8 cellular contexts compared by ENCODE assay signal in genomic region chr11:61161190-61162091, GRCh38. TPM values are rescaled to one million over a fixed set of nuclear protein-coding genes. Genes with fewer than 3 reads are reported as not detected.
DNase-seq lines count a peak whose midpoint lies in the region; ATAC-seq and TF ChIP-seq lines count a peak whose summit lies in the region.

VPS37C (minus strand) TSS chr11:61161426; CDS start chr11:61138829, 22,597 bp downstream.

- H2AFZ ChIP-seq in fibroblast of lung (ENCODE audit: low read length): peak within 1 kb of the TSS; percentile 77

- no peaks in the 10 kb centered on the region for H3K27me3 Mint-ChIP-seq in activated T-helper 2 cell treated with anti-CD3 and anti-CD28 coated beads, Interferon-gamma antibody, Interleukin-2, Interleukin-4, amounts not matched to agents 10 μg/mL and 5 μg/mL and 100 μg/mL, durations not matched to agents 14 hours and 24 hours and 36 hours (ENCODE audit: low read depth)
- H3K27me3 Mint-ChIP-seq in naive thymus-derived CD8-positive, alpha-beta T cell: no peaks in the 10 kb centered on the region
- H3K27me3 Mint-ChIP-seq in stimulated activated naive B cell treated with anti-CD40 and anti-IgM and Interleukin-4, amounts not matched to agents 10 μg/mL and 1 μg/mL and 100 μg/mL, for 72 hours: no peaks in the 10 kb centered on the region

- H3K27ac ChIP-seq in fibroblast of lung (ENCODE audit: insufficient read depth, low read length): peak within 1 kb of the TSS; percentile 77

- peaks cover 4% of the 10 kb centered on the region for H3K4me1 ChIP-seq in fibroblast of lung (ENCODE audit: control insufficient read depth, extremely low read depth, insufficient read depth, low read length)

- POLR2A ChIA-PET in naive thymus-derived CD8-positive, alpha-beta T cell (lab: Charles Lee): interaction anchor here (0.6 to 1.5 kb wide), 5 partner anchors 9 to 271 kb away, joined by 3 to 5 read pairs (median 3); no protein-coding TSS in a partner anchor

- peaks cover 22% of the 10 kb centered on the region for H3K79me2 ChIP-seq in fibroblast of lung (ENCODE audit: control insufficient read depth, insufficient read depth, low read length)

- intact Hi-C loops in activated T-helper 2 cell treated with anti-CD3 and anti-CD28 coated beads, Interferon-gamma antibody, Interleukin-2, Interleukin-4, amounts not matched to agents 10 μg/mL and 5 μg/mL and 100 μg/mL, durations not matched to agents 14 hours and 24 hours and 36 hours (cut with micrococcal nuclease): loop anchor here (2.0 kb wide), 2 partner anchors 51 to 101 kb away; no protein-coding TSS in a partner anchor

- H3K36me3 Mint-ChIP-seq in activated T-helper 2 cell treated with anti-CD3 and anti-CD28 coated beads, Interferon-gamma antibody, Interleukin-2, Interleukin-4, amounts not matched to agents 10 μg/mL and 5 μg/mL and 100 μg/mL, durations not matched to agents 14 hours and 24 hours and 36 hours (ENCODE audit: low read depth): peaks cover 13% of the 10 kb centered on the region
- peaks cover 2 to 7% (median 4%) of the 10 kb centered on the region in 3 donors for H3K36me3 Mint-ChIP-seq in naive thymus-derived CD8-positive, alpha-beta T cell
- H3K36me3 Mint-ChIP-seq in stimulated activated naive B cell treated with anti-CD40 and anti-IgM and Interleukin-4, amounts not matched to agents 10 μg/mL and 1 μg/mL and 100 μg/mL, for 72 hours: peaks cover 11 to 26% of the 10 kb centered on the region in 2 donors

- TF ChIP-seq CTCF in fibroblast of lung (conservative IDR thresholded peaks at IDR 0.05 in 1 of 2, IDR thresholded peaks at IDR 0.05 in 1 of 2; ENCODE audit: low read depth in 1 of 2, low read length in 2 of 2): no peak

- no peaks in the 10 kb centered on the region for H3K36me3 ChIP-seq in fibroblast of lung (ENCODE audit: control insufficient read depth, insufficient read depth, low read length)

- H3K4me2 ChIP-seq in fibroblast of lung (ENCODE audit: extremely low read depth, insufficient read depth, low read length): peak within 1 kb of the TSS; percentile 97

- peak within 1 kb of the TSS; percentile 85 for H3K27ac Mint-ChIP-seq in activated T-helper 2 cell treated with anti-CD3 and anti-CD28 coated beads, Interferon-gamma antibody, Interleukin-2, Interleukin-4, amounts not matched to agents 10 μg/mL and 5 μg/mL and 100 μg/mL, durations not matched to agents 14 hours and 24 hours and 36 hours
- peak within 1 kb of the TSS; percentile 91 to 98 (median 96) for H3K27ac Mint-ChIP-seq in naive thymus-derived CD8-positive, alpha-beta T cell
- H3K27ac Mint-ChIP-seq in stimulated activated naive B cell treated with anti-CD40 and anti-IgM and Interleukin-4, amounts not matched to agents 10 μg/mL and 1 μg/mL and 100 μg/mL, for 72 hours: peak within 1 kb of the TSS; percentile 95

- peak within 1 kb of the TSS; percentile 76 for H3K9ac ChIP-seq in fibroblast of lung (ENCODE audit: insufficient read depth, low read length)

- ATAC-seq in naive thymus-derived CD8-positive, alpha-beta T cell: peak; percentile 77
- peak; percentile 71 to 79 for ATAC-seq in stimulated activated naive B cell treated with anti-CD40 and anti-IgM and Interleukin-4, amounts not matched to agents 10 μg/mL and 1 μg/mL and 100 μg/mL, for 72 hours (replicated peaks)

- H3K4me1 Mint-ChIP-seq in activated T-helper 2 cell treated with anti-CD3 and anti-CD28 coated beads, Interferon-gamma antibody, Interleukin-2, Interleukin-4, amounts not matched to agents 10 μg/mL and 5 μg/mL and 100 μg/mL, durations not matched to agents 14 hours and 24 hours and 36 hours (ENCODE audit: low read depth): peaks cover 52% of the 10 kb centered on the region
- H3K4me1 Mint-ChIP-seq in naive thymus-derived CD8-positive, alpha-beta T cell: peaks cover 29 to 57% (median 48%) of the 10 kb centered on the region in 4 donors
- H3K4me1 Mint-ChIP-seq in stimulated activated naive B cell treated with anti-CD40 and anti-IgM and Interleukin-4, amounts not matched to agents 10 μg/mL and 1 μg/mL and 100 μg/mL, for 72 hours: peaks cover 51 to 74% of the 10 kb centered on the region in 2 donors

- no peaks in the 10 kb centered on the region for H4K20me1 ChIP-seq in fibroblast of lung (ENCODE audit: control insufficient read depth, extremely low read depth, insufficient read depth, low read length)

- peak; percentile 88 for DNase-seq in EH (ENCODE audit: low read depth)
- DNase-seq in GOT3 (lab: John Stamatoyannopoulos, UW): peak; percentile 85
- peak; percentile 85 for DNase-seq in LHCN-M2 (ENCODE audit: low read depth)
- DNase-seq in RPMI8226: peak; percentile 96
- peak; percentile 91 for DNase-seq in activated T-helper 2 cell treated with anti-CD3 and anti-CD28 coated beads, Interferon-gamma antibody, Interleukin-2, Interleukin-4, amounts not matched to agents 10 μg/mL and 5 μg/mL and 100 μg/mL, durations not matched to agents 14 hours and 24 hours and 36 hours (ENCODE audit: low spot score)
- peak; percentile 81 to 82 for DNase-seq in fibroblast of lung (ENCODE audit: low read depth in 2 of 2)
- peak; percentile 84 to 97 (median 92) for DNase-seq in naive thymus-derived CD8-positive, alpha-beta T cell
- peak; percentile 95 for DNase-seq in stimulated activated naive B cell treated with anti-CD40 and anti-IgM and Interleukin-4, amounts not matched to agents 10 μg/mL and 1 μg/mL and 100 μg/mL, for 72 hours

- H3K4me3 Mint-ChIP-seq in activated T-helper 2 cell treated with anti-CD3 and anti-CD28 coated beads, Interferon-gamma antibody, Interleukin-2, Interleukin-4, amounts not matched to agents 10 μg/mL and 5 μg/mL and 100 μg/mL, durations not matched to agents 14 hours and 24 hours and 36 hours (ENCODE audit: low read depth): peak within 1 kb of the TSS; percentile 84
- H3K4me3 Mint-ChIP-seq in naive thymus-derived CD8-positive, alpha-beta T cell: peak within 1 kb of the TSS; percentile 83 to 93 (median 88)
- peak within 1 kb of the TSS; percentile 91 to 93 for H3K4me3 Mint-ChIP-seq in stimulated activated naive B cell treated with anti-CD40 and anti-IgM and Interleukin-4, amounts not matched to agents 10 μg/mL and 1 μg/mL and 100 μg/mL, for 72 hours

- H3K4me3 ChIP-seq in fibroblast of lung (replicated peaks in 1 of 4; ENCODE audit: control extremely low read depth in 1 of 4, insufficient read depth in 1 of 4, low read depth in 3 of 4, low read length in 4 of 4): peak within 1 kb of the TSS; percentile 34 to 92 (median 73)

- no peaks in the 10 kb centered on the region for H3K9me3 ChIP-seq in fibroblast of lung (ENCODE audit: control insufficient read depth, insufficient read depth, low read depth, low read length)

- no peaks in the 10 kb centered on the region for H3K27me3 ChIP-seq in fibroblast of lung (ENCODE audit: control insufficient read depth, insufficient read depth, low read length)

- peaks cover 3% of the 10 kb centered on the region for H3K9me3 Mint-ChIP-seq in activated T-helper 2 cell treated with anti-CD3 and anti-CD28 coated beads, Interferon-gamma antibody, Interleukin-2, Interleukin-4, amounts not matched to agents 10 μg/mL and 5 μg/mL and 100 μg/mL, durations not matched to agents 14 hours and 24 hours and 36 hours
- H3K9me3 Mint-ChIP-seq in naive thymus-derived CD8-positive, alpha-beta T cell: peaks cover 0 to 4% (median 0%) of the 10 kb centered on the region in 9 donors
- peaks cover 10 to 11% of the 10 kb centered on the region in 2 donors for H3K9me3 Mint-ChIP-seq in stimulated activated naive B cell treated with anti-CD40 and anti-IgM and Interleukin-4, amounts not matched to agents 10 μg/mL and 1 μg/mL and 100 μg/mL, for 72 hours

RNA-seq across cellular contexts. Expression of gene VPS37C, which starts in this region (rescaled TPM):
- total RNA-seq in LHCN-M2 (2014; rRNA removed): 12.8 and 14.1 TPM in 2 replicates
- 13.4 TPM for polyA plus RNA-seq in LHCN-M2 (2012)
- 10.6 and 12.5 TPM in 2 replicates for total RNA-seq in activated T-helper 2 cell treated with anti-CD3 and anti-CD28 coated beads, Interferon-gamma antibody, Interleukin-2, Interleukin-4, amounts not matched to agents 10 μg/mL and 5 μg/mL and 100 μg/mL, durations not matched to agents 14 hours and 24 hours and 36 hours
- 7.2 and 7.6 TPM in 2 replicates for total RNA-seq in fibroblast of lung
- 9.9 and 10.7 TPM in 2 replicates for polyA plus RNA-seq in fibroblast of lung
- 13.0 and 13.1 TPM in 2 replicates for polyA plus RNA-seq in fibroblast of lung (2012)
- 9.4 and 12.9 TPM in 2 replicates for polyA minus RNA-seq in fibroblast of lung (ENCODE audit: low replicate concordance)
- 1 to 10 TPM; 5.4 to 6.3 TPM for total RNA-seq in naive thymus-derived CD8-positive, alpha-beta T cell
- 1 to 10 TPM in 1 of 3 donors, under 1 TPM in 2; 0.62 to 1.3 (median 0.86) TPM for polyA plus RNA-seq in naive thymus-derived CD8-positive, alpha-beta T cell

Comparison
In these comparisons a context has a peak if more than half of its experiments do, and no peak if none do; other contexts are left out.
1. Peak in every context shown above with its lines: DNase-seq, ATAC-seq, H3K4me3 ChIP-seq and H3K27ac ChIP-seq.